Comparison of ENCODE assay signal across 8 cellular contexts in the genomic region with DNA sequence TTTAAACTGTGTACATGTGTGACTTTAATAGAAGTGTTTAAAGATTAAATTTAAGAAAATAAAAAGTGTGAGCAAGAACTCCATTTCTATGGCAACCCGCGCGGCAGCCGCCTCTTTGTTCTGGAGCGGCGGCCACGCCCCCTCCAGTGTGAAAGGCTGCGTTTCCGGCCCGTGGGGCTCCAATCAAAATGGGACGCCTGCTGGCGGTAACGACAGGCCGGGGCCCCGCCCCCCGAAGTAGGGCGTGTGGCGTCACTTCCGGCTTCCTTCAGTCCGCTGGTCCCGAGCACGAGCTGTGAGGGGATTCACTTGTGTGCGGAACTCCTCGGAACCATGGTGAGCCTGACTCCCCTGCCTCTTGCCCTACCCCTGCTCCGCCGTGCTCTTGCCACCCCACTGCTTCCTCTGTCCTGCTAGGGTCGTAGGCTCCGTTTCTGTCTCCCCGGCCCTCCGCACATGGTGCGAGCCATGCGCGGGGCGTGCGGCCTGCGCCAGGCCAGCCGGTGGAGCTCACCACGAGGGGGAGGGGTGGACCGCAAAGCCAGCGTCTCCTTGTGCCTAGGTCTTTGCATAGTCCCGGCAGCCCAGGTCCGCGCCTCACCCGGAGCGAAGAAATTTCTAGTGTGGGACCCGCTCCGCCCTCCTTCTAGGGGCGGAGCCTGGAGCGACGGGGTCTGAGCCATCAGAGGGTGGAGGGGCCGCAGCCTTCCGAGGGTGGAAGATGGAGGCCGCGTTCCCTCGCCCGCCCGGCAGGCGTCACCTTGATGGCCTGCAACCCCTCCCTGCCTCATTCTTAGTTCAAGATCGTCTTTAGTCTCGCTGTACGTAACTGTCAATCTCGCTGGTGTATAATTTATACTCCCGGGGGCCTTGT.
DNase-seq lines count a peak whose midpoint lies in the region; ATAC-seq lines count a peak whose summit lies in the region.

A gene (plus strand): TSS at position 271 of the 874 bp plus-strand sequence. CDS start 63 bp downstream, at position 334.

- peak; percentile 98 for DNase-seq in Ammon's horn (ENCODE audit: low spot score)
- DNase-seq in NCI-H446 treated with DMSO at 0.1 percent for 48 hours (lab: John Stamatoyannopoulos, UW), result peak; percentile 88
- DNase-seq in cerebellar cortex (ENCODE audit: low spot score), result peak; percentile 97
- peak; percentile 98 for DNase-seq in islet precursor cell
- peak; percentile 94 to 97 (median 94) for DNase-seq in stimulated activated CD4-positive, alpha-beta T cell treated with anti-CD3 and anti-CD28 coated beads, Interleukin-12 subunit alpha, Interleukin-12 subunit beta, amount 100 ng/mL, for 48 hours (ENCODE audit: low read depth in 2 of 3, low spot score in 1 of 3)

- ATAC-seq in GM19043 (IDR thresholded peaks at IDR 0.05; ENCODE audit: low read depth, unreplicated experiment) (peak; percentile 96), HG03378 (IDR thresholded peaks at IDR 0.05; ENCODE audit: unreplicated experiment) (peak; percentile 91)
- peak; percentile 95 to 96 for ATAC-seq in activated CD4-positive, CD25-positive, alpha-beta regulatory T cell treated with anti-CD3 and anti-CD28 coated beads, Interleukin-2, amount 50 U/mL, for 24 hours

Comparison
In these comparisons a context has a peak if more than half of its experiments do, and no peak if none do; other contexts are left out.
1. Peak in every context shown above with its lines: DNase-seq and ATAC-seq.